In the genomic region with DNA sequence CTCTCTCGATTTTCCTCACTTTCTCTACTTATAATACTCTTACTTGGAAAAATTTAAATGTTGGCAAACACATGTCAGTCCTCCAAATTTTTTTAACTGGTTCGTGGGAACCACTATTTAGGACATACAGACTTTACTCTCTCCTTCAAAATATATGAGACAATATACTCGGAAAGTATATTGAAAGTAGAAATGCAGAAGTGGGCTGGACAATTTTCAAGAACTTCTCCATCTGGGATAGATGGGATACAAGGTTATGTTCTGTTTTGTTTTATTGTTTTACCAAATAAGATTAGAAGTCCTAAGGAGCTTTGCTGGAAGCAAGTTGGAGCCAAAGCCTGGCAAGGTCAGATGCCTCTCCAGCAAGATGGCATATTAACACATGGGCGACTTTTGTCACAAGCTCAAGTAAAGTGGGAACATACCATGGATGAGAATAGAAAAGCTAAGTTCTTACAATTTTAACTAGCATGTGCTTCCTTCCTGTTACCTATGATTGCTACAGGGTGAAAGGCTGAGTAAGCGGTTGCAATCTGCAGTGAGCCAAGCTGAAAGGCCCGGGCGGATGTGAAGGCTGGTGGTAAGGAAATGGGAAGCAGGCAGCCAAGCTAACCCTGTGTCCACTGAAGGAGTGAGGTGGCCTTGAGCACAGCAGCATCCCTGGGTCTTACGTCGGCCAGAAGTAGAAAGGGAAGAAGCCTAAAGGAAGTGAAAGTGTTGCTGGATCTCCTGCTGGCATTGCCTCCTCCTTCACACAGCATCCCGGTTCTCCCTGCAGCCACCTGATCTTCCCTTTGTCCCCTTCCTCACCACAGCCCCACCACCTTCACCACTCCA, we compare ENCODE assay signal across 8 cellular contexts. TPM values are rescaled to one million over a fixed set of nuclear protein-coding genes. Genes with fewer than 3 reads are reported as not detected.
DNase-seq lines count a peak whose midpoint lies in the region; ATAC-seq, FAIRE-seq and TF ChIP-seq lines count a peak whose summit lies in the region.

No MANE protein-coding gene starts in this region.

- H3K4me3 ChIP-seq in OCI-LY7 (ENCODE audit: low read depth, low read length, poor library complexity, severe bottlenecking) (peak overlapping the region; percentile 67), K562 (no peak overlapping the region), muscle layer of duodenum (ENCODE audit: low read depth in 1 of 2, low read length in 2 of 2) (no peak overlapping the region)

- H3K79me2 ChIP-seq in OCI-LY7 (ENCODE audit: insufficient read depth, low read depth, low read length) (peaks cover 86% of the 10 kb centered on the region), K562 (ENCODE audit: control insufficient read depth, insufficient read depth, low read length) (peaks cover 93% of the 10 kb centered on the region)

- no TSS peak for BruUV-seq in OCI-LY7 (replicated peaks; lab: Mats Ljungman, UMichigan)
- BruUV-seq in K562 (replicated peaks; lab: Mats Ljungman, UMichigan): no TSS peak

- peak; percentile 39 for ATAC-seq in GM21367 (IDR thresholded peaks at IDR 0.05; ENCODE audit: unreplicated experiment)
- ATAC-seq in K562: peak; percentile 26

- peak overlapping the region; percentile 61 for H3K27ac ChIP-seq in OCI-LY7 (ENCODE audit: low read depth, low read length, poor library complexity, severe bottlenecking)
- peak overlapping the region; percentile 27; the same call in 2 of the 3 replicates for H3K27ac ChIP-seq in K562 (ENCODE audit: extremely low read depth, low read depth, low read length)
- H3K27ac ChIP-seq in muscle layer of duodenum (ENCODE audit: low read length): peak overlapping the region; percentile 41

- no peak overlapping the region for H3K27ac Mint-ChIP-seq in glutamatergic neuron (ENCODE audit: unreplicated experiment)

- peak overlapping the region in 1 of 2 experiments; percentile 65; a peak in 2 of 4 replicates for H3K9ac ChIP-seq in K562 (ENCODE audit: insufficient read depth in 1 of 2, low read depth in 2 of 2, low read length in 2 of 2)

- no peaks in the 10 kb centered on the region for H4K20me1 ChIP-seq in OCI-LY7 (ENCODE audit: insufficient read depth, low read length)
- H4K20me1 ChIP-seq in K562 (replicated peaks; ENCODE audit: control insufficient read depth, insufficient read depth, low read length): 0 out of 2 replicates have a peak, but pooled peaks cover 4% of the 10 kb centered on the region

- no peak for TF ChIP-seq POLR2A in K562 (conservative IDR thresholded peaks at IDR 0.05)

- CTCF ChIA-PET in OCI-LY7 (lab: Charles Lee; ENCODE audit: unreplicated experiment) (interaction anchor here (0.6 kb wide), 1 partner anchor 69 kb away, joined by 3 read pairs; no protein-coding TSS in a partner anchor), K562 (lab: Yijun Ruan, JAX; ENCODE audit: low intra/inter-chr PET ratio) (no interaction called here)

- no peak overlapping the region for H3K4me3 Mint-ChIP-seq in glutamatergic neuron (ENCODE audit: unreplicated experiment)

- POLR2A ChIA-PET in OCI-LY7 (lab: Charles Lee): interaction anchor here (0.7 to 9.6 kb wide), 7 partner anchors 12 to 73 kb away, joined by 3 to 156 read pairs (median 10); no protein-coding TSS in a partner anchor
- POLR2A ChIA-PET in K562 (lab: Yijun Ruan, JAX): interaction anchor here (1.3 kb wide), 1 partner anchor 10 kb away, joined by 3 read pairs; no protein-coding TSS in a partner anchor

- no peak for FAIRE-seq in K562 (lab: Jason Lieb, UNC)

- no peaks in the 10 kb centered on the region for H3K4me1 Mint-ChIP-seq in glutamatergic neuron (ENCODE audit: low read depth, unreplicated experiment)

- no peak for TF ChIP-seq EP300 in K562 (IDR thresholded peaks at IDR 0.05; ENCODE audit: low read length)

- H3K9me1 ChIP-seq in K562 (ENCODE audit: control insufficient read depth, insufficient read depth, low read length): no peaks in the 10 kb centered on the region

- H3K9me3 ChIP-seq in OCI-LY7 (ENCODE audit: low read length) (no peaks in the 10 kb centered on the region), K562 (replicated peaks; ENCODE audit: control insufficient read depth, insufficient read depth, low read depth, low read length) (no peaks in the 10 kb centered on the region), muscle layer of duodenum (ENCODE audit: control insufficient read depth in 1 of 2, low read length in 2 of 2) (no peaks in the 10 kb centered on the region)

- TF ChIP-seq RAD21 in K562 (CRISPR knock-in tag; conservative IDR thresholded peaks at IDR 0.05 in 1 of 2, IDR thresholded peaks at IDR 0.05 in 1 of 2): no peak

- H3K36me3 ChIP-seq in OCI-LY7 (ENCODE audit: insufficient read depth, low read length) (peaks cover 11% of the 10 kb centered on the region), K562 (ENCODE audit: control insufficient read depth, insufficient read depth, low read length) (peaks cover 9% of the 10 kb centered on the region; the same call in 2 of the 3 replicates), muscle layer of duodenum (ENCODE audit: control insufficient read depth in 1 of 2, insufficient read depth in 2 of 2, low read length in 2 of 2) (no peaks in the 10 kb centered on the region)

- TF ChIP-seq CTCF in OCI-LY7 (conservative IDR thresholded peaks at IDR 0.05; ENCODE audit: low read length) (no peak), K562 (IDR thresholded peaks at IDR 0.05 in 2 of 3, conservative IDR thresholded peaks at IDR 0.05 in 1 of 3; ENCODE audit: insufficient read depth in 2 of 3, low read depth in 1 of 3, low read length in 3 of 3) (no peak), glutamatergic neuron (IDR thresholded peaks at IDR 0.05; ENCODE audit: partially characterized antibody, unreplicated experiment) (no peak)

- DNase-seq in OCI-LY7 (ENCODE audit: low spot score) (peak; percentile 63), K562 (ENCODE audit: extremely low read depth in 1 of 4, low spot score in 3 of 4) (peak in 1 of 4 experiments; percentile 48), NCI-H510A treated with DMSO at 0.1 percent for 48 hours (lab: John Stamatoyannopoulos, UW) (no peak), NCI-H2196 treated with DMSO at 0.1 percent for 48 hours (lab: John Stamatoyannopoulos, UW; ENCODE audit: unreplicated experiment) (no peak), glutamatergic neuron (no peak), T1000 (lab: John Stamatoyannopoulos, UW) (no peak)

- intact Hi-C loops in OCI-LY7 (cut with micrococcal nuclease; ENCODE audit: unreplicated experiment): loop anchor here (1.0 kb wide), 1 partner anchor 21 kb away; no protein-coding TSS in a partner anchor
- intact Hi-C loops in K562 (cut with micrococcal nuclease): no loop called here

- in situ Hi-C loops in K562 (cut with MboI): no loop called here

- peak overlapping the region; percentile 96 for H3K4me2 ChIP-seq in OCI-LY7 (ENCODE audit: low read length)
- H3K4me2 ChIP-seq in K562 (ENCODE audit: insufficient read depth, low read length): peak overlapping the region; percentile 57

- H3K36me3 Mint-ChIP-seq in glutamatergic neuron (ENCODE audit: unreplicated experiment): no peaks in the 10 kb centered on the region

- no peaks in the 10 kb centered on the region for H3K9me3 Mint-ChIP-seq in glutamatergic neuron (ENCODE audit: unreplicated experiment)

- H2AFZ ChIP-seq in OCI-LY7 (ENCODE audit: low read length): peak overlapping the region; percentile 45; the same call in 1 of the 2 replicates
- H2AFZ ChIP-seq in K562 (ENCODE audit: low read depth, low read length): no peak overlapping the region; the same call in 1 of the 2 replicates

- 30% methylated on average over 9 of the region's 10 CpGs for WGBS in K562 (ENCODE audit: insufficient coverage, low coverage, missing lambda C conversion rate)

- H3K4me1 ChIP-seq in OCI-LY7 (ENCODE audit: insufficient read depth, low read length, poor library complexity, severe bottlenecking) (peaks cover 64% of the 10 kb centered on the region), K562 (replicated peaks in 1 of 2; ENCODE audit: control insufficient read depth in 2 of 2, insufficient read depth in 2 of 2, low read length in 2 of 2) (peaks cover 3 to 44% of the 10 kb centered on the region in 2 experiments; a peak in 4 of 5 replicates), muscle layer of duodenum (ENCODE audit: control insufficient read depth in 1 of 2, insufficient read depth in 2 of 2, low read length in 2 of 2) (peaks cover 9 to 12% of the 10 kb centered on the region in 2 donors)

- no peaks in the 10 kb centered on the region for H3K27me3 Mint-ChIP-seq in glutamatergic neuron (ENCODE audit: unreplicated experiment)

- H3K9me2 ChIP-seq in OCI-LY7 (ENCODE audit: insufficient read depth, low read length): no peaks in the 10 kb centered on the region

- H3K27me3 ChIP-seq in K562 (ENCODE audit: control insufficient read depth in 2 of 2, insufficient read depth in 2 of 2, low read length in 2 of 2) (no peaks in the 10 kb centered on the region; a peak in 1 of 5 replicates), muscle layer of duodenum (ENCODE audit: low read depth, low read length) (no peaks in the 10 kb centered on the region)

RNA-seq across cellular contexts. Expression of a gene that starts 7.1 kb away (rescaled TPM):
- 12.0 and 13.8 TPM in 2 replicates for total RNA-seq in OCI-LY7 (2014; rRNA removed; shearing (Covaris generic))
- 16.6 and 17.1 TPM in 2 replicates for total RNA-seq in OCI-LY7 (2022)
- total RNA-seq in K562 (2011; cell fraction: chromatin; rRNA removed; ENCODE audit: low replicate concordance): 17.0 and 33.7 TPM in 2 replicates
- 7.8 and 10.1 TPM in 2 replicates for total RNA-seq in K562 (2011; cell fraction: nucleolus; rRNA removed)
- total RNA-seq in K562 (2011; cell fraction: nucleoplasm; rRNA removed): 10.5 and 10.6 TPM in 2 replicates
- 10.4 and 11.6 TPM in 2 replicates for total RNA-seq in K562 (2014; rRNA removed)
- 12.7 and 15.3 TPM in 2 replicates for total RNA-seq in K562 (2014; rRNA removed; fragmentation: Illumina TruSeq; extraction: Trizol)
- total RNA-seq in K562 (2015; rRNA removed; fragmentation: Illumina TruSeq; extraction: Trizol): 9.2 and 9.9 TPM in 2 replicates
- 11.7 and 13.0 TPM in 2 replicates for total RNA-seq in K562 (2021)
- 7.9 and 9.1 TPM in 2 replicates for polyA plus RNA-seq in K562 (2011; rRNA removed)
- 2.1 and 3.6 TPM in 2 replicates for polyA plus RNA-seq in K562 (2011; cell fraction: cytosol; rRNA removed)
- polyA plus RNA-seq in K562 (2011; cell fraction: nucleus; rRNA removed): 6.2 and 8.7 TPM in 2 replicates
- polyA plus RNA-seq in K562 (2012): 6.6 and 6.7 TPM in 2 replicates
- polyA plus RNA-seq in K562 (2014; fragmentation: Illumina TruSeq; extraction: Trizol): 8.6 and 10.4 TPM in 2 replicates
- polyA plus RNA-seq in K562 (2014; fragmentation: Nextera tagmentation; extraction: Ambion mirVana): 1 to 10 TPM; 2.2 to 3.3 TPM
- 6.9 and 7.3 TPM in 2 replicates for polyA plus RNA-seq in K562 (2014; rRNA removed)
- 13.9 and 23.8 TPM in 2 replicates for polyA minus RNA-seq in K562 (2011; rRNA and poly(A)+ RNA removed)
- polyA minus RNA-seq in K562 (2011; cell fraction: cytosol; rRNA and poly(A)+ RNA removed): 5.1 and 5.8 TPM in 2 replicates
- polyA minus RNA-seq in K562 (2011; cell fraction: nucleus; rRNA and poly(A)+ RNA removed): 9.0 and 19.5 TPM in 2 replicates
- total RNA-seq in glutamatergic neuron (ENCODE audit: unreplicated experiment): 0.66 TPM

RNA-seq across cellular contexts. Expression of a gene that starts 37.3 kb away (rescaled TPM):
- 7.3 and 8.4 TPM in 2 replicates for total RNA-seq in OCI-LY7 (2014; rRNA removed; shearing (Covaris generic))
- total RNA-seq in OCI-LY7 (2022): 5.8 and 7.9 TPM in 2 replicates
- 7.4 and 8.8 TPM in 2 replicates for total RNA-seq in K562 (2011; cell fraction: chromatin; rRNA removed; ENCODE audit: low replicate concordance)
- total RNA-seq in K562 (2011; cell fraction: nucleolus; rRNA removed): 5.7 and 11.1 TPM in 2 replicates
- total RNA-seq in K562 (2011; cell fraction: nucleoplasm; rRNA removed): 7.6 and 8.1 TPM in 2 replicates
- 12.0 and 18.0 TPM in 2 replicates for total RNA-seq in K562 (2014; rRNA removed)
- total RNA-seq in K562 (2014; rRNA removed; fragmentation: Illumina TruSeq; extraction: Trizol): 9.7 and 12.7 TPM in 2 replicates
- total RNA-seq in K562 (2015; rRNA removed; fragmentation: Illumina TruSeq; extraction: Trizol): 7.2 and 7.3 TPM in 2 replicates
- total RNA-seq in K562 (2021): 9.1 and 9.6 TPM in 2 replicates
- polyA plus RNA-seq in K562 (2011; rRNA removed): 12.5 and 12.9 TPM in 2 replicates
- 7.9 and 14.9 TPM in 2 replicates for polyA plus RNA-seq in K562 (2011; cell fraction: cytosol; rRNA removed)
- 5.3 and 7.8 TPM in 2 replicates for polyA plus RNA-seq in K562 (2011; cell fraction: nucleus; rRNA removed)
- 6.7 and 6.8 TPM in 2 replicates for polyA plus RNA-seq in K562 (2012)
- 6.2 and 6.5 TPM in 2 replicates for polyA plus RNA-seq in K562 (2014; fragmentation: Illumina TruSeq; extraction: Trizol)
- polyA plus RNA-seq in K562 (2014; fragmentation: Nextera tagmentation; extraction: Ambion mirVana): 1 to 10 TPM; 1.6 to 2.2 TPM
- 10.9 and 12.5 TPM in 2 replicates for polyA plus RNA-seq in K562 (2014; rRNA removed)
- 12.9 and 14.7 TPM in 2 replicates for polyA minus RNA-seq in K562 (2011; rRNA and poly(A)+ RNA removed)
- polyA minus RNA-seq in K562 (2011; cell fraction: cytosol; rRNA and poly(A)+ RNA removed): 2.7 and 5.4 TPM in 2 replicates
- 11.0 and 12.4 TPM in 2 replicates for polyA minus RNA-seq in K562 (2011; cell fraction: nucleus; rRNA and poly(A)+ RNA removed)
- total RNA-seq in glutamatergic neuron (ENCODE audit: unreplicated experiment): 4.1 TPM
